ENCODE assay signal across 17 cellular contexts in the genomic region with DNA sequence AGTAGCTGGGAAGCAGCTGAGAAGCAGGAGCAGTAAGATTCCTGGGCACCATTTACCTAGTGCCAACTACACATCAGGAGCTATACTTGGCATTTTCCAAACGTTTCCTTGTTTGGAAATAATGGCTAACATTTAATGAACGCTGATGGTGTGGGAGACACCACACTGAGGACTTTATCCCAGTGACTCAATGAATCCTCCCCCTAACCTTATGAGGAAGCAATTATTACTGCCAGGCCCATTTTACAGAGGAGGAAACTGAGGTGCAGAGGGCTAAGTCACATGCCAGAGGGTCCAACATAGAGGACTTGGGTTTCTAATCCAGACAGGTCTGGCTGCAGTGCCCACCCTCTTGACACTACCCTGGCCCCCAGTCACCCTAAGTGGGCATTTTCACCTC. TPM values are rescaled to one million over a fixed set of nuclear protein-coding genes. Genes with fewer than 3 reads are reported as not detected.
DNase-seq lines count a peak whose midpoint lies in the region; ATAC-seq, FAIRE-seq and TF ChIP-seq lines count a peak whose summit lies in the region.
"Had no signal": no experiment of that assay in that cellular context is flagged by ENCODE, and none has a peak within 500 bp of the region (broad histone marks: within the 10 kb centered on the region; RNA-seq: fewer than 3 reads in every experiment).

No MANE protein-coding gene starts in this region.

- no peak for DNase-seq in H9
- DNase-seq in astrocyte (ENCODE audit: low read depth), result no peak
- DNase-seq in HepG2 (ENCODE audit: low spot score), result no peak
- no peak for DNase-seq in 8988T
- DNase-seq in activated T-helper 1 cell treated with anti-CD3 and anti-CD28 coated beads, Interleukin-12 subunit alpha, Interleukin-12 subunit beta, Interleukin-2, Interleukin-4 antibody, amounts not matched to agents 30 ng/mL and 10 ng/mL and 1 ng/mL, durations not matched to agents 14 hours and 24 hours and 36 hours (ENCODE audit: low spot score), result no peak
- DNase-seq: activated CD8-positive, alpha-beta T cell treated with anti-CD3 and anti-CD28 coated beads, Interleukin-2, amount 10 ng/mL, durations not matched to agents 7 days and 5 days; activated naive CD4-positive, alpha-beta T cell treated with Interleukin-2 at 50 U/mL for 16 hours; DMS79 treated with DMSO at 0.1 percent for 48 hours; hippocampal formation; NCI-H1436 treated with DMSO at 0.1 percent for 48 hours; NCI-H69; stimulated activated CD4-positive, alpha-beta T cell treated with anti-CD3 and anti-CD28 coated beads, Interleukin-2, amount 100 ng/mL, for 48 hours had no signal

- no peak overlapping the region for H4K8ac ChIP-seq in H9 (replicated peaks; ENCODE audit: insufficient read length, low read depth, low read length)

- no TSS peak for BruUV-seq in HepG2 (replicated peaks; lab: Mats Ljungman, UMichigan)

- H3K27ac Mint-ChIP-seq in H9 (peak overlapping the region; percentile 76 to 91 (median 88); a peak in 5 of 7 replicates), astrocyte (ENCODE audit: unreplicated experiment) (no peak overlapping the region)
- H3K27ac Mint-ChIP-seq in activated T-helper 1 cell treated with anti-CD3 and anti-CD28 coated beads, Interleukin-12 subunit alpha, Interleukin-12 subunit beta, Interleukin-2, Interleukin-4 antibody, amounts not matched to agents 30 ng/mL and 10 ng/mL and 1 ng/mL, durations not matched to agents 14 hours and 24 hours and 36 hours, result no peak overlapping the region
- H3K27ac Mint-ChIP-seq: activated CD8-positive, alpha-beta T cell treated with anti-CD3 and anti-CD28 coated beads, Interleukin-2, amount 10 ng/mL, durations not matched to agents 7 days and 5 days had no signal

- H3K4me3 Mint-ChIP-seq in H9 (no peak overlapping the region), astrocyte (ENCODE audit: unreplicated experiment) (no peak overlapping the region)
- no peak overlapping the region for H3K4me3 Mint-ChIP-seq in activated T-helper 1 cell treated with anti-CD3 and anti-CD28 coated beads, Interleukin-12 subunit alpha, Interleukin-12 subunit beta, Interleukin-2, Interleukin-4 antibody, amounts not matched to agents 30 ng/mL and 10 ng/mL and 1 ng/mL, durations not matched to agents 14 hours and 24 hours and 36 hours
- H3K4me3 Mint-ChIP-seq: activated CD8-positive, alpha-beta T cell treated with anti-CD3 and anti-CD28 coated beads, Interleukin-2, amount 10 ng/mL, durations not matched to agents 7 days and 5 days had no signal

- H3K9me3 ChIP-seq in H9 (ENCODE audit: control insufficient read depth, low read depth, low read length), result no peaks in the 10 kb centered on the region
- no peaks in the 10 kb centered on the region for H3K9me3 ChIP-seq in astrocyte (ENCODE audit: insufficient read depth, low read depth, low read length)
- H3K9me3 ChIP-seq in HepG2 (ENCODE audit: low read length), result no peaks in the 10 kb centered on the region
- no peaks in the 10 kb centered on the region for H3K9me3 ChIP-seq in skeletal muscle satellite cell (replicated peaks; ENCODE audit: low read length)

- H2BK20ac ChIP-seq in H9 (ENCODE audit: low read depth, low read length, poor library complexity, severe bottlenecking), result no peak overlapping the region

- H2AFZ ChIP-seq in H9 (ENCODE audit: low read length), result no peak overlapping the region
- H2AFZ ChIP-seq in astrocyte (ENCODE audit: low read depth, low read length), result no peak overlapping the region
- H2AFZ ChIP-seq in HepG2 (ENCODE audit: low read length), result no peak overlapping the region

- H3K9ac ChIP-seq in H9 (ENCODE audit: extremely low read depth, insufficient read length, low read length) (no peak overlapping the region), astrocyte (ENCODE audit: low read length) (peak overlapping the region; percentile 21), HepG2 (ENCODE audit: insufficient read depth, low read depth, low read length) (no peak overlapping the region), skeletal muscle satellite cell (ENCODE audit: low read depth, low read length) (peak overlapping the region; percentile 35)

- no peak overlapping the region for H2BK5ac ChIP-seq in H9 (ENCODE audit: insufficient read length, low read length)

- H2BK15ac ChIP-seq in H9 (ENCODE audit: low read depth, low read length), result no peak overlapping the region

- H3T11ph ChIP-seq in H9 (ENCODE audit: low read length), result no peak overlapping the region

- H3K36me3 Mint-ChIP-seq in H9 (ENCODE audit: insufficient read depth in 1 of 3, low read depth in 3 of 3), result peaks cover 5 to 28% (median 13%) of the 10 kb centered on the region in 3 experiments
- no peaks in the 10 kb centered on the region for H3K36me3 Mint-ChIP-seq in astrocyte (ENCODE audit: low read depth, unreplicated experiment)
- peaks cover 24% of the 10 kb centered on the region for H3K36me3 Mint-ChIP-seq in activated T-helper 1 cell treated with anti-CD3 and anti-CD28 coated beads, Interleukin-12 subunit alpha, Interleukin-12 subunit beta, Interleukin-2, Interleukin-4 antibody, amounts not matched to agents 30 ng/mL and 10 ng/mL and 1 ng/mL, durations not matched to agents 14 hours and 24 hours and 36 hours (ENCODE audit: low read depth)

- CTCF ChIA-PET in HepG2 (lab: Yijun Ruan, JAX; ENCODE audit: low intra/inter-chr PET ratio, low total read pairs), result no interaction called here

- H3K9me3 Mint-ChIP-seq in H9 (peaks cover 0 to 2% of the 10 kb centered on the region in 2 experiments; a peak in 3 of 5 replicates), astrocyte (ENCODE audit: unreplicated experiment) (no peaks in the 10 kb centered on the region)
- H3K9me3 Mint-ChIP-seq in activated T-helper 1 cell treated with anti-CD3 and anti-CD28 coated beads, Interleukin-12 subunit alpha, Interleukin-12 subunit beta, Interleukin-2, Interleukin-4 antibody, amounts not matched to agents 30 ng/mL and 10 ng/mL and 1 ng/mL, durations not matched to agents 14 hours and 24 hours and 36 hours, result peaks cover 11% of the 10 kb centered on the region

- intact Hi-C loops in HepG2 (cut with micrococcal nuclease; ENCODE audit: unreplicated experiment), result no loop called here
- intact Hi-C loops in activated T-helper 1 cell treated with anti-CD3 and anti-CD28 coated beads, Interleukin-12 subunit alpha, Interleukin-12 subunit beta, Interleukin-2, Interleukin-4 antibody, amounts not matched to agents 30 ng/mL and 10 ng/mL and 1 ng/mL, durations not matched to agents 14 hours and 24 hours and 36 hours (cut with micrococcal nuclease), result no loop called here

- TF ChIP-seq POLR2A in HepG2 (IDR thresholded peaks at IDR 0.05; ENCODE audit: insufficient read depth in 1 of 2, low read depth in 2 of 2, low read length in 2 of 2), result no peak

- no peak overlapping the region for H2AK5ac ChIP-seq in H9 (ENCODE audit: insufficient read length, low read length)

- no CpG with 5 or more reads among the region's 2 CpGs for WGBS in H9 (ENCODE audit: extremely low coverage, insufficient read length, low lambda C conversion rate)
- WGBS in HepG2 (ENCODE audit: low lambda C conversion rate), result 14% methylated on average over 2 of the region's 2 CpGs

- no peak overlapping the region for H2BK120ac ChIP-seq in H9 (ENCODE audit: low read depth, low read length, poor library complexity, severe bottlenecking)

- H3K27me3 Mint-ChIP-seq in H9 (ENCODE audit: low read depth), result no peaks in the 10 kb centered on the region
- H3K27me3 Mint-ChIP-seq in astrocyte (ENCODE audit: low read depth, unreplicated experiment), result peaks cover 11% of the 10 kb centered on the region
- H3K27me3 Mint-ChIP-seq in activated T-helper 1 cell treated with anti-CD3 and anti-CD28 coated beads, Interleukin-12 subunit alpha, Interleukin-12 subunit beta, Interleukin-2, Interleukin-4 antibody, amounts not matched to agents 30 ng/mL and 10 ng/mL and 1 ng/mL, durations not matched to agents 14 hours and 24 hours and 36 hours (ENCODE audit: insufficient read depth), result peaks cover 37% of the 10 kb centered on the region

- TF ChIP-seq CTCF in H9 (conservative IDR thresholded peaks at IDR 0.05), result no peak
- TF ChIP-seq CTCF in astrocyte (IDR thresholded peaks at IDR 0.05; ENCODE audit: insufficient read depth, low read depth, low read length), result no peak
- no peak for TF ChIP-seq CTCF in HepG2 (CRISPR knock-in tag; IDR thresholded peaks at IDR 0.05)

- H3K4me2 ChIP-seq in H9 (ENCODE audit: insufficient read depth, insufficient read length, low read length), result no peak overlapping the region
- peak overlapping the region; percentile 70 for H3K4me2 ChIP-seq in astrocyte (ENCODE audit: low read length)
- no peak overlapping the region for H3K4me2 ChIP-seq in HepG2 (ENCODE audit: low read depth, low read length)
- peak overlapping the region; percentile 72 for H3K4me2 ChIP-seq in skeletal muscle satellite cell (ENCODE audit: low read length)

- H3K4ac ChIP-seq in H9 (ENCODE audit: low read depth, low read length), result no peak overlapping the region

- no peak overlapping the region for H3K56ac ChIP-seq in H9 (ENCODE audit: insufficient read length, low read depth, low read length)

- H3K79me2 ChIP-seq in H9 (ENCODE audit: insufficient read depth, low read length) (no peaks in the 10 kb centered on the region; the same call in 1 of the 2 replicates), astrocyte (ENCODE audit: insufficient read depth, low read length) (no peaks in the 10 kb centered on the region), HepG2 (ENCODE audit: insufficient read depth, low read length) (no peaks in the 10 kb centered on the region)

- H4K20me1 ChIP-seq in H9 (ENCODE audit: control insufficient read depth, insufficient read depth, insufficient read length) (no peaks in the 10 kb centered on the region), astrocyte (ENCODE audit: insufficient read depth, low read length) (no peaks in the 10 kb centered on the region), HepG2 (ENCODE audit: insufficient read depth, low read length) (no peaks in the 10 kb centered on the region)

- POLR2A ChIA-PET in HepG2 (lab: Yijun Ruan, JAX), result interaction anchor here (0.8 kb wide), 1 partner anchor 22 kb away, joined by 3 read pairs; no protein-coding TSS in a partner anchor

- FAIRE-seq in astrocyte (lab: Jason Lieb, UNC), result no peak
- FAIRE-seq in HepG2 (lab: Jason Lieb, UNC), result no peak
- FAIRE-seq: bronchial epithelial cell, endometrium had no signal

- H2BK12ac ChIP-seq in H9 (ENCODE audit: insufficient read length, low read depth, low read length), result no peak overlapping the region

- no peak overlapping the region for H4K91ac ChIP-seq in H9 (ENCODE audit: insufficient read length, low read depth, low read length)

- peaks cover 15 to 38% of the 10 kb centered on the region in 2 experiments for H3K4me1 Mint-ChIP-seq in H9
- peaks cover 16% of the 10 kb centered on the region for H3K4me1 Mint-ChIP-seq in astrocyte (ENCODE audit: low read depth, unreplicated experiment)
- peaks cover 44% of the 10 kb centered on the region for H3K4me1 Mint-ChIP-seq in activated T-helper 1 cell treated with anti-CD3 and anti-CD28 coated beads, Interleukin-12 subunit alpha, Interleukin-12 subunit beta, Interleukin-2, Interleukin-4 antibody, amounts not matched to agents 30 ng/mL and 10 ng/mL and 1 ng/mL, durations not matched to agents 14 hours and 24 hours and 36 hours (ENCODE audit: low read depth)

- peak overlapping the region; percentile 3 for H3K27ac ChIP-seq in H9 (ENCODE audit: insufficient read length, low read depth, low read length)
- H3K27ac ChIP-seq in astrocyte (ENCODE audit: low read depth, low read length), result no peak overlapping the region
- no peak overlapping the region for H3K27ac ChIP-seq in HepG2 (ENCODE audit: extremely low read length, insufficient read depth, low read length)

- H3K36me3 ChIP-seq in astrocyte (ENCODE audit: insufficient read depth, low read length), result no peaks in the 10 kb centered on the region
- no peaks in the 10 kb centered on the region for H3K36me3 ChIP-seq in HepG2 (replicated peaks in 1 of 2; ENCODE audit: control insufficient read depth in 1 of 2, insufficient read depth in 2 of 2, low read length in 2 of 2)
- H3K36me3 ChIP-seq in skeletal muscle satellite cell (ENCODE audit: insufficient read depth, low read length), result no peaks in the 10 kb centered on the region

- H3K79me1 ChIP-seq in H9 (ENCODE audit: insufficient read depth, low read depth, low read length, poor library complexity, severe bottlenecking), result no peaks in the 10 kb centered on the region

- no peak for TF ChIP-seq RAD21 in HepG2 (CRISPR knock-in tag; IDR thresholded peaks at IDR 0.05)

- no peaks in the 10 kb centered on the region for H3K23me2 ChIP-seq in H9 (ENCODE audit: insufficient read length, low read depth, low read length, poor library complexity, severe bottlenecking)

- no peak overlapping the region for H4K5ac ChIP-seq in H9 (ENCODE audit: insufficient read length, low read depth, low read length)

- H3K4me1 ChIP-seq in H9 (ENCODE audit: insufficient read depth, low read length) (peaks cover 2% of the 10 kb centered on the region; the same call in 1 of the 2 replicates), astrocyte (ENCODE audit: insufficient read depth, low read length) (peaks cover 18% of the 10 kb centered on the region), HepG2 (ENCODE audit: insufficient read depth, low read length) (peaks cover 11% of the 10 kb centered on the region; the same call in 1 of the 2 replicates), skeletal muscle satellite cell (ENCODE audit: control insufficient read depth, insufficient read depth, low read length) (peaks cover 27% of the 10 kb centered on the region)

- in situ Hi-C loops in HepG2 (cut with HindIII; ENCODE audit: extremely low pct_ligation_motif_present, low pct_unique_long_range_greater_than_20kb), result no loop called here

- ATAC-seq in HepG2, result no peak
- ATAC-seq in HG02981 (IDR thresholded peaks at IDR 0.05; ENCODE audit: unreplicated experiment), result no peak
- ATAC-seq in GM21526 (IDR thresholded peaks at IDR 0.05; ENCODE audit: low FRiP score, unreplicated experiment), result no peak
- ATAC-seq: activated CD8-positive, alpha-beta T cell treated with anti-CD3 and anti-CD28 coated beads, Interleukin-2, amount 10 ng/mL, durations not matched to agents 7 days and 5 days had no signal

- TF ChIP-seq EP300 in HepG2 (IDR thresholded peaks at IDR 0.05; ENCODE audit: low read depth in 2 of 2, low read length in 2 of 2) (no peak), HepG2 (CRISPR knock-in tag; IDR thresholded peaks at IDR 0.05; ENCODE audit: borderline replicate concordance) (no peak)

- no peak overlapping the region for H3K18ac ChIP-seq in H9 (ENCODE audit: insufficient read length, low read depth, low read length)

- no peak overlapping the region for H3K23ac ChIP-seq in H9 (ENCODE audit: insufficient read length, low read depth, low read length)

- H3K4me3 ChIP-seq in astrocyte (ENCODE audit: insufficient read depth, low read depth, low read length), result no peak overlapping the region
- no peak overlapping the region for H3K4me3 ChIP-seq in HepG2 (replicated peaks in 1 of 3; ENCODE audit: insufficient read depth in 1 of 3, low read depth in 2 of 3, low read length in 3 of 3)
- peak overlapping the region; percentile 23 for H3K4me3 ChIP-seq in skeletal muscle satellite cell (ENCODE audit: low read length)

- H3K27me3 ChIP-seq in H9 (ENCODE audit: insufficient read depth, low read length) (no peaks in the 10 kb centered on the region), astrocyte (ENCODE audit: insufficient read depth, low read length) (no peaks in the 10 kb centered on the region), HepG2 (ENCODE audit: control insufficient read depth in 1 of 2, insufficient read depth in 2 of 2, low read length in 2 of 2) (peaks cover 3 to 12% of the 10 kb centered on the region in 2 experiments; a peak in 4 of 5 replicates), skeletal muscle satellite cell (ENCODE audit: control insufficient read depth, insufficient read depth, low read length) (peaks cover 6% of the 10 kb centered on the region)

- H3K14ac ChIP-seq in H9 (ENCODE audit: insufficient read depth, low read length), result no peak overlapping the region

RNA-seq across cellular contexts. Expression of a gene that starts 6.1 kb away (rescaled TPM):
- 18.9 and 20.0 TPM in 2 replicates for total RNA-seq in H9 (2021)
- 1.9 and 3.1 TPM in 2 replicates for total RNA-seq in astrocyte
- total RNA-seq in HepG2 (2016; rRNA removed; fragmentation: Illumina TruSeq; extraction: Trizol), result not detected in 2 replicates
- not detected in 2 replicates for total RNA-seq in HepG2 (2016; cell fraction: cytosol; rRNA removed; fragmentation: Illumina TruSeq; extraction: Trizol; ENCODE audit: low read depth)
- total RNA-seq in HepG2 (2016; cell fraction: insoluble cytoplasmic fraction; rRNA removed; fragmentation: Illumina TruSeq; extraction: Trizol), result not detected in 2 replicates
- not detected in 2 replicates for total RNA-seq in HepG2 (2016; cell fraction: membrane; rRNA removed; fragmentation: Illumina TruSeq; extraction: Trizol)
- not detected in 2 replicates for total RNA-seq in HepG2 (2016; cell fraction: nucleus; rRNA removed; fragmentation: Illumina TruSeq; extraction: Trizol)
- not detected in 2 replicates for polyA plus RNA-seq in HepG2 (2011; rRNA removed)
- not detected in 2 replicates for polyA plus RNA-seq in HepG2 (2011; cell fraction: cytosol; rRNA removed)
- polyA plus RNA-seq in HepG2 (2011; cell fraction: nucleus; rRNA removed), result not detected in 2 replicates
- not detected in 2 replicates for polyA plus RNA-seq in HepG2 (2012)
- not detected in 2 replicates for polyA plus RNA-seq in HepG2 (2016; cell fraction: cytosol; fragmentation: Illumina TruSeq; extraction: Trizol; ENCODE audit: low read depth)
- not detected in 2 replicates for polyA plus RNA-seq in HepG2 (2016; cell fraction: insoluble cytoplasmic fraction; fragmentation: Illumina TruSeq; extraction: Trizol; ENCODE audit: low read depth)
- polyA plus RNA-seq in HepG2 (2016; cell fraction: membrane; fragmentation: Illumina TruSeq; extraction: Trizol; ENCODE audit: low read depth), result not detected in 2 replicates
- not detected in 2 replicates for polyA plus RNA-seq in HepG2 (2016; cell fraction: nucleus; fragmentation: Illumina TruSeq; extraction: Trizol; ENCODE audit: insufficient read depth, low read depth)
- polyA minus RNA-seq in HepG2 (2011; rRNA and poly(A)+ RNA removed; ENCODE audit: low replicate concordance), result not detected in 2 replicates
- not detected in 2 replicates for polyA minus RNA-seq in HepG2 (2011; cell fraction: cytosol; rRNA and poly(A)+ RNA removed)
- not detected in 2 replicates for polyA minus RNA-seq in HepG2 (2011; cell fraction: nucleus; rRNA and poly(A)+ RNA removed)
- 1.8 and 7.4 TPM in 2 replicates for total RNA-seq in skeletal muscle satellite cell (2012; rRNA removed)
- 40.6 and 43.6 TPM in 2 replicates for total RNA-seq in activated T-helper 1 cell treated with anti-CD3 and anti-CD28 coated beads, Interleukin-12 subunit alpha, Interleukin-12 subunit beta, Interleukin-2, Interleukin-4 antibody, amounts not matched to agents 30 ng/mL and 10 ng/mL and 1 ng/mL, durations not matched to agents 14 hours and 24 hours and 36 hours

Comparison
In these comparisons a context has a peak if more than half of its experiments do, and no peak if none do; other contexts are left out.
1. H3K4me2 ChIP-seq: peak in astrocyte (single experiment) and skeletal muscle satellite cell (single experiment); none in H9 (single experiment) and HepG2 (single experiment).
2. H3K9ac ChIP-seq: peak in astrocyte (single experiment) and skeletal muscle satellite cell (single experiment); none in H9 (single experiment) and HepG2 (single experiment).
3. H3K27ac Mint-ChIP-seq: peak in H9 (3 of 3); none in astrocyte (single experiment) and activated T-helper 1 cell treated with anti-CD3 and anti-CD28 coated beads, Interleukin-12 subunit alpha, Interleukin-12 subunit beta, Interleukin-2, Interleukin-4 antibody, amounts not matched to agents 30 ng/mL and 10 ng/mL and 1 ng/mL, durations not matched to agents 14 hours and 24 hours and 36 hours (single experiment).